23 cellular contexts compared by ENCODE assay signal in genomic region chr3:2823016-2823415, GRCh38.
A peak's percentile ranks its signal among the peaks of the same experiment; 100 is the strongest.
DNase-seq lines count a peak whose midpoint lies in the region; ATAC-seq and TF ChIP-seq lines count a peak whose summit lies in the region.
"Had no signal": no experiment of that assay in that cellular context is flagged by ENCODE, and none has a peak within 500 bp of the region (broad histone marks: within the 10 kb centered on the region; RNA-seq: fewer than 3 reads in every experiment).

No MANE protein-coding gene starts in this region.

- H3K36me3 ChIP-seq in neuron (ENCODE audit: insufficient read depth, low read length) (no peaks in the 10 kb centered on the region), H7 (replicated peaks; ENCODE audit: control insufficient read depth, insufficient read depth, low read length) (no peaks in the 10 kb centered on the region)
- H3K36me3 ChIP-seq: colonic mucosa, gastrocnemius medialis, spleen, vagina, WERI-Rb-1 had no signal

- H2AFZ ChIP-seq in neuron (ENCODE audit: low read depth, low read length), result peak overlapping the region; percentile 65

- DNase-seq in G401 (ENCODE audit: low spot score) (peak; percentile 96), NOMO-1 treated with DMSO at 0.1 percent for 48 hours (lab: John Stamatoyannopoulos, UW; ENCODE audit: unreplicated experiment) (peak; percentile 41), cerebellum (ENCODE audit: low spot score) (peak; percentile 81), H7 (no peak), GM20000 (ENCODE audit: low spot score) (no peak)
- DNase-seq: activated CD4-positive, alpha-beta T cell treated with anti-CD3 and anti-CD28 coated beads, Interleukin-2, amount 50 U/mL, for 4 hours; activated naive CD4-positive, alpha-beta T cell; CD4-positive, CD25-positive, alpha-beta regulatory T cell; colonic mucosa; DMS 273 treated with DMSO at 0.1 percent for 48 hours; gastrocnemius medialis; GF-D8; H9; left colon; NCI-H2029; NCI-H446 treated with DMSO at 0.1 percent for 48 hours; SHP77; spleen; WERI-Rb-1 had no signal

- H3K4me1 ChIP-seq in neuron (ENCODE audit: insufficient read depth, low read length), result peaks cover 13% of the 10 kb centered on the region
- H3K4me1 ChIP-seq: colonic mucosa, gastrocnemius medialis, spleen, vagina had no signal

- in situ Hi-C loops in G401 (cut with HindIII; ENCODE audit: low sequenced_read_pairs), result no loop called here

- TF ChIP-seq CTCF in GM20000 (IDR thresholded peaks at IDR 0.05; ENCODE audit: extremely low read depth, missing control alignments), result no peak

- no peaks in the 10 kb centered on the region for H3K9me3 ChIP-seq in neuron (ENCODE audit: low read length)
- H3K9me3 ChIP-seq: colonic mucosa, gastrocnemius medialis, spleen, vagina had no signal

- H3K27me3 ChIP-seq in neuron (ENCODE audit: insufficient read depth, low read length), result no peaks in the 10 kb centered on the region
- no peaks in the 10 kb centered on the region for H3K27me3 ChIP-seq in H7 (ENCODE audit: control insufficient read depth, insufficient read depth, low read length)
- H3K27me3 ChIP-seq: colonic mucosa, gastrocnemius medialis, spleen, vagina had no signal

- H3K4me3 ChIP-seq in neuron (ENCODE audit: low read length) (peak overlapping the region; percentile 17), H7 (ENCODE audit: insufficient read depth, low read depth, low read length) (no peak overlapping the region)
- H3K4me3 ChIP-seq: colonic mucosa, gastrocnemius medialis, spleen, vagina had no signal

- ATAC-seq in GM21447 (IDR thresholded peaks at IDR 0.05; ENCODE audit: unreplicated experiment), result no peak
- ATAC-seq in esophagus mucosa, result no peak
- ATAC-seq: gastrocnemius medialis, left colon had no signal

Comparison
In these comparisons a context has a peak if more than half of its experiments do, and no peak if none do; other contexts are left out.
1. DNase-seq: peak in G401 (single experiment), NOMO-1 treated with DMSO at 0.1 percent for 48 hours (single experiment) and cerebellum (single experiment); none in H7 (single experiment) and GM20000 (single experiment).